Comparison of ENCODE assay signal across 10 cellular contexts in genomic region chr1:12464627-12465056, GRCh38.
A peak's percentile ranks its signal among the peaks of the same experiment; 100 is the strongest.
DNase-seq lines count a peak whose midpoint lies in the region; ATAC-seq and TF ChIP-seq lines count a peak whose summit lies in the region.
"Had no signal": no experiment of that assay in that cellular context is flagged by ENCODE, and none has a peak within 500 bp of the region (broad histone marks: within the 10 kb centered on the region; RNA-seq: fewer than 3 reads in every experiment).

No MANE protein-coding gene starts in this region.

- no peak overlapping the region for H4K8ac ChIP-seq in mesenchymal stem cell (ENCODE audit: low read length)

- H3K4me2 ChIP-seq in mesenchymal stem cell (ENCODE audit: low read length, poor library complexity, severe bottlenecking), result no peak overlapping the region

- H3K36me3 ChIP-seq in mesenchymal stem cell (ENCODE audit: control insufficient read depth in 1 of 2, insufficient read depth in 2 of 2, low read depth in 1 of 2, low read length in 2 of 2) (peaks cover 9 to 12% of the 10 kb centered on the region in 2 experiments), upper lobe of left lung (peaks cover 0 to 6% (median 0%) of the 10 kb centered on the region in 4 donors)

- no peak overlapping the region for H2BK5ac ChIP-seq in mesenchymal stem cell (ENCODE audit: low read depth, low read length, poor library complexity, severe bottlenecking)

- peak; percentile 73 to 89 for ATAC-seq in upper lobe of left lung (ENCODE audit: low FRiP score in 2 of 2)
- ATAC-seq in GM18517 (IDR thresholded peaks at IDR 0.05; ENCODE audit: unreplicated experiment), result no peak
- ATAC-seq in GM21529 (IDR thresholded peaks at IDR 0.05; ENCODE audit: unreplicated experiment), result no peak
- ATAC-seq: foreskin keratinocyte had no signal

- no peak overlapping the region for H2BK15ac ChIP-seq in mesenchymal stem cell (ENCODE audit: low read depth, poor library complexity, severe bottlenecking)

- H3K23ac ChIP-seq in mesenchymal stem cell (ENCODE audit: low read length in 2 of 2), result no peak overlapping the region

- 0 out of 2 replicates have a peak, but pooled peaks have one; percentile 32 for TF ChIP-seq EP300 in Ishikawa (IDR thresholded peaks at IDR 0.05; ENCODE audit: borderline replicate concordance)
- no peak for TF ChIP-seq EP300 in upper lobe of left lung (IDR thresholded peaks at IDR 0.05)

- H2BK120ac ChIP-seq in mesenchymal stem cell (ENCODE audit: low read depth, low read length), result no peak overlapping the region

- peak overlapping the region; percentile 62 for H3K9ac ChIP-seq in mesenchymal stem cell (ENCODE audit: low read length)

- no peak overlapping the region for H2AFZ ChIP-seq in mesenchymal stem cell (ENCODE audit: low read depth, low read length)

- peak in 1 of 4 donors; percentile 8 for TF ChIP-seq POLR2A in upper lobe of left lung (IDR thresholded peaks at IDR 0.05)

- no peak overlapping the region for H3K18ac ChIP-seq in mesenchymal stem cell (ENCODE audit: low read depth in 1 of 2, low read length in 2 of 2)

- TF ChIP-seq CTCF in choroid plexus epithelial cell (conservative IDR thresholded peaks at IDR 0.05; ENCODE audit: low read depth, low read length), result no peak
- no peak for TF ChIP-seq CTCF in upper lobe of left lung (IDR thresholded peaks at IDR 0.05)

- no peaks in the 10 kb centered on the region for H3K9me3 ChIP-seq in mesenchymal stem cell (ENCODE audit: control insufficient read depth, low read length)
- H3K9me3 ChIP-seq in upper lobe of left lung, result no peaks in the 10 kb centered on the region

- H3K27ac ChIP-seq in mesenchymal stem cell (ENCODE audit: low read length, poor library complexity, severe bottlenecking), result no peak overlapping the region
- H3K27ac ChIP-seq in upper lobe of left lung, result peak overlapping the region; percentile 25 to 80 (median 67)
- H3K27ac ChIP-seq: foreskin keratinocyte had no signal

- no peak for TF ChIP-seq RAD21 in Ishikawa (IDR thresholded peaks at IDR 0.05; ENCODE audit: low read depth)

- H4K91ac ChIP-seq in mesenchymal stem cell (ENCODE audit: low read length), result no peak overlapping the region

- H3K14ac ChIP-seq in mesenchymal stem cell (ENCODE audit: low read length in 2 of 2), result no peak overlapping the region

- DNase-seq in choroid plexus epithelial cell (ENCODE audit: low read depth) (peak; percentile 98), mesenchymal stem cell (no peak), upper lobe of left lung (peak in 1 of 2 donors; percentile 72)
- no peak for DNase-seq in activated naive CD4-positive, alpha-beta T cell (lab: John Stamatoyannopoulos, UW)
- DNase-seq: activated naive CD8-positive, alpha-beta T cell treated with anti-CD3 and anti-CD28 coated beads, Interleukin-2, amount 10 ng/mL, durations not matched to agents 7 days and 5 days; foreskin keratinocyte; naive B cell had no signal

- WGBS in mesenchymal stem cell, result 92% methylated on average over 3 of the region's 5 CpGs
- WGBS in upper lobe of left lung, 2 donors, result 66 to 86% methylated on average over 3 to 5 of the region's 5 CpGs

- H3K4me3 ChIP-seq in choroid plexus epithelial cell (ENCODE audit: low read depth, low read length) (no peak overlapping the region), mesenchymal stem cell (ENCODE audit: insufficient read depth in 1 of 2, low read depth in 1 of 2, low read length in 2 of 2) (peak overlapping the region in 1 of 2 experiments; percentile 25), upper lobe of left lung (no peak overlapping the region)

- H2AK5ac ChIP-seq in mesenchymal stem cell (ENCODE audit: low read length, severe bottlenecking), result no peak overlapping the region

- H3K27me3 ChIP-seq in mesenchymal stem cell (ENCODE audit: control insufficient read depth in 1 of 2, insufficient read depth in 1 of 2, low read length in 2 of 2) (no peaks in the 10 kb centered on the region), upper lobe of left lung (no peaks in the 10 kb centered on the region)
- H3K27me3 ChIP-seq: foreskin keratinocyte had no signal

- H3K4me1 ChIP-seq in mesenchymal stem cell (ENCODE audit: control insufficient read depth, insufficient read depth, low read depth, low read length) (peaks cover 12% of the 10 kb centered on the region), upper lobe of left lung (peaks cover 36 to 55% (median 47%) of the 10 kb centered on the region in 4 donors)
- H3K4me1 ChIP-seq: foreskin keratinocyte had no signal

- no peak overlapping the region for H2BK12ac ChIP-seq in mesenchymal stem cell (ENCODE audit: low read length in 2 of 2)

- H3K4ac ChIP-seq in mesenchymal stem cell (ENCODE audit: low read depth in 1 of 2, low read length in 2 of 2), result no peak overlapping the region

- H3K79me1 ChIP-seq in mesenchymal stem cell (replicated peaks; ENCODE audit: low read length, poor library complexity, severe bottlenecking), result no peaks in the 10 kb centered on the region

TF ChIP-seq in Ishikawa, 13 proteins besides CTCF, POLR2A, EP300 and RAD21:
- TF ChIP-seq FOXM1 (IDR thresholded peaks at IDR 0.05; ENCODE audit: borderline replicate concordance, low read depth) (no peak), NFIC (IDR thresholded peaks at IDR 0.05) (0 out of 2 replicates have a peak, but pooled peaks have one; percentile 24), TAF1 (IDR thresholded peaks at IDR 0.05; ENCODE audit: low read depth) (no peak), TEAD4 (IDR thresholded peaks at IDR 0.05) (0 out of 2 replicates have a peak, but pooled peaks have one; percentile 24), CREB1 (IDR thresholded peaks at IDR 0.05; ENCODE audit: low read depth) (no peak), REST (IDR thresholded peaks at IDR 0.05; ENCODE audit: low read depth) (no peak)

Comparison
In these comparisons a context has a peak if more than half of its experiments do, and no peak if none do; other contexts are left out.
1. ATAC-seq: peak in upper lobe of left lung (2 of 2); none in GM18517 (single experiment) and GM21529 (single experiment).